11 cellular contexts compared by ENCODE assay signal in the genomic region with DNA sequence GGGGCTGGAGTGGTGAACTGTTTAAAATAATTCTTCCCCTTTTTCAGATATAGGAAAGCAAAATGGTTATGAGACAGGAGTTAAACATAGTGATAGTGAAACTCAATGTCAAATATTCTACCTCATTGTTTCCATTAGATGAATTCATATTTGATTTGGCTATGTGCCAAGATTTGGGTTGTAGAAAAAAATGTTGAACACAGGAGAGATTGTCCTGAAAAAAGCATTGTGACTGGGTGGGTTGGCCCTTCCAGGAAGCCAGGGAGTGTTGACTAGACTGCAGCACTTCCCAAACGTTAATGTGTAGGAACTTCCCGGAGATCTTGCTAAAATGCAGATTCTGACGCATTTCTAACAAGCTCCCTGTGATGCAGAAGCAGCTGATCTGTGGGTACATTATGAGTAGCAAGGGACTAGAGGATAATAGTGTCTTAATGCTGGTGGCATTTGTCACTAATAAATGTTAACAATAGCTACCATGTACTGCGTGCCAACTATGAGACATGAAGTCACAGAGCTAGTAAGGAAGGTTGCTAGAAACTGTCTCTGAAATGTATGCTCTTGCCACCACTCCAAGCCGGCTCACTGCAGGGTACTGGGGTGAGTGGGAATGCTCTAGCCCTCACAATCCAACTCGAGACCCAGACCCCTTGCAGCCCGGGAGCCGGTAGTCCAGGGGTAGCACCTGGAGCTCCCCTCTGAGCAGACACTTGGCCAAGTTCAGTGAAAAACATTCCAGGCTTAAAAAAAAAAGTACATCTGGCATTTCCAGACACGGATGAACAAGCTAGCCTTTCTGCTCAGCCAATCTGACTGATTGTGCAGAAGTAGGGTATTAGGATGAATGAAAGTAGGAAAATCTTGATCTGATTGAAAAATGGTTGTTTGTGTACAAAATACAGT.
DNase-seq lines count a peak whose midpoint lies in the region; ATAC-seq, FAIRE-seq and TF ChIP-seq lines count a peak whose summit lies in the region.
"Had no signal": no experiment of that assay in that cellular context is flagged by ENCODE, and none has a peak within 500 bp of the region (broad histone marks: within the 10 kb centered on the region; RNA-seq: fewer than 3 reads in every experiment).

No MANE protein-coding gene starts in this region.

- H3K4me3 Mint-ChIP-seq in stimulated activated effector memory CD8-positive, alpha-beta T cell treated with anti-CD3 and anti-CD28 coated beads, Interleukin-12 subunit alpha, Interleukin-12 subunit beta, amount 100 ng/mL, for 72 hours, result no peak overlapping the region
- H3K4me3 Mint-ChIP-seq in CD8-positive, alpha-beta T cell, result no peak overlapping the region

- TF ChIP-seq CTCF in VCaP (conservative IDR thresholded peaks at IDR 0.05) (no peak), heart right ventricle (IDR thresholded peaks at IDR 0.05) (no peak), D721Med (IDR thresholded peaks at IDR 0.05; ENCODE audit: insufficient read depth, missing control alignments) (no peak)
- no peak for TF ChIP-seq CTCF in CD8-positive, alpha-beta T cell (IDR thresholded peaks at IDR 0.05)

- no peaks in the 10 kb centered on the region for H3K27me3 Mint-ChIP-seq in CD8-positive, alpha-beta T cell (ENCODE audit: low read depth)

- no peaks in the 10 kb centered on the region for H3K9me3 ChIP-seq in heart right ventricle
- no peaks in the 10 kb centered on the region for H3K9me3 ChIP-seq in CD8-positive, alpha-beta T cell (ENCODE audit: low read length)

- H3K36me3 ChIP-seq in heart right ventricle, result no peaks in the 10 kb centered on the region
- H3K36me3 ChIP-seq in CD8-positive, alpha-beta T cell (ENCODE audit: insufficient read depth, low read length), result no peaks in the 10 kb centered on the region

- H3K9me3 Mint-ChIP-seq in stimulated activated effector memory CD8-positive, alpha-beta T cell treated with anti-CD3 and anti-CD28 coated beads, Interleukin-12 subunit alpha, Interleukin-12 subunit beta, amount 100 ng/mL, for 72 hours, result no peaks in the 10 kb centered on the region
- H3K9me3 Mint-ChIP-seq in CD8-positive, alpha-beta T cell, result no peaks in the 10 kb centered on the region

- no peak overlapping the region for H3K4me3 ChIP-seq in heart right ventricle
- no peak overlapping the region for H3K4me3 ChIP-seq in CD8-positive, alpha-beta T cell (ENCODE audit: low read depth, low read length)

- H3K27ac ChIP-seq in VCaP (peak overlapping the region; percentile 56), heart right ventricle (peak overlapping the region in 5 of 10 donors; percentile 2 to 81 (median 26))
- H3K27ac ChIP-seq in CD8-positive, alpha-beta T cell (ENCODE audit: low read depth, low read length), result no peak overlapping the region
- H3K27ac ChIP-seq: 22Rv1 had no signal

- H3K36me3 Mint-ChIP-seq in stimulated activated effector memory CD8-positive, alpha-beta T cell treated with anti-CD3 and anti-CD28 coated beads, Interleukin-12 subunit alpha, Interleukin-12 subunit beta, amount 100 ng/mL, for 72 hours, result no peaks in the 10 kb centered on the region
- H3K36me3 Mint-ChIP-seq in CD8-positive, alpha-beta T cell, result no peaks in the 10 kb centered on the region

- intact Hi-C loops in heart right ventricle (cut with DNase I), result no loop called here
- intact Hi-C loops in CD8-positive, alpha-beta T cell (cut with DNase I, micrococcal nuclease), result no loop called here

- 39 to 43% methylated on average over 9 of the region's 9 CpGs for WGBS in heart right ventricle, 2 donors

- peaks cover 7 to 28% (median 16%) of the 10 kb centered on the region in 9 donors for H3K4me1 ChIP-seq in heart right ventricle
- H3K4me1 ChIP-seq in CD8-positive, alpha-beta T cell (ENCODE audit: insufficient read depth, low read length), result peaks cover 4% of the 10 kb centered on the region

- peak in 7 of 8 donors; percentile 29 to 86 (median 80) for ATAC-seq in heart right ventricle
- peak; percentile 78 for ATAC-seq in stimulated activated effector memory CD8-positive, alpha-beta T cell treated with anti-CD3 and anti-CD28 coated beads, Interleukin-12 subunit alpha, Interleukin-12 subunit beta, amount 100 ng/mL, for 72 hours
- ATAC-seq in CD8-positive, alpha-beta T cell, result no peak

- CTCF ChIA-PET in CD8-positive, alpha-beta T cell (lab: Charles Lee), result interaction anchor here (0.6 to 2.3 kb wide), 3 partner anchors 9 to 43 kb away, joined by 3 to 10 read pairs (median 3); no protein-coding TSS in a partner anchor

- H3K27me3 ChIP-seq in heart right ventricle, result no peaks in the 10 kb centered on the region
- H3K27me3 ChIP-seq in CD8-positive, alpha-beta T cell (ENCODE audit: insufficient read depth, low read length), result no peaks in the 10 kb centered on the region

- peaks cover 15% of the 10 kb centered on the region for H3K4me1 Mint-ChIP-seq in stimulated activated effector memory CD8-positive, alpha-beta T cell treated with anti-CD3 and anti-CD28 coated beads, Interleukin-12 subunit alpha, Interleukin-12 subunit beta, amount 100 ng/mL, for 72 hours
- H3K4me1 Mint-ChIP-seq in CD8-positive, alpha-beta T cell (ENCODE audit: low read depth), result peaks cover 17% of the 10 kb centered on the region

- no peak overlapping the region for H3K27ac Mint-ChIP-seq in stimulated activated effector memory CD8-positive, alpha-beta T cell treated with anti-CD3 and anti-CD28 coated beads, Interleukin-12 subunit alpha, Interleukin-12 subunit beta, amount 100 ng/mL, for 72 hours
- H3K27ac Mint-ChIP-seq in CD8-positive, alpha-beta T cell, result no peak overlapping the region

- POLR2A ChIA-PET in CD8-positive, alpha-beta T cell (lab: Charles Lee), result no interaction called here

- FAIRE-seq in D721Med (lab: Jason Lieb, UNC), result no peak
- FAIRE-seq: GM18507 had no signal

- DNase-seq in NCI-H1092 treated with DMSO at 0.1 percent for 48 hours (lab: John Stamatoyannopoulos, UW), result peak; percentile 24
- no peak for DNase-seq in NCI-H1092 (lab: John Stamatoyannopoulos, UW)
- DNase-seq in heart right ventricle, result peak in 1 of 2 donors; percentile 24
- DNase-seq in stimulated activated effector memory CD8-positive, alpha-beta T cell treated with anti-CD3 and anti-CD28 coated beads, Interleukin-12 subunit alpha, Interleukin-12 subunit beta, amount 100 ng/mL, for 72 hours (ENCODE audit: low spot score in 2 of 2), result no peak
- DNase-seq in D721Med (ENCODE audit: insufficient read length, low spot score), result no peak
- no peak for DNase-seq in NCI-H187 (lab: John Stamatoyannopoulos, UW)
- no peak for DNase-seq in CD8-positive, alpha-beta T cell
- DNase-seq: activated effector memory CD4-positive, alpha-beta T cell treated with anti-CD3 and anti-CD28 coated beads, Interleukin-2, amount 50 U/mL, for 16 hours had no signal
